Comparison of ENCODE assay signal across 1 cellular context in genomic region chr16:75052481-75053211, GRCh38.
TF ChIP-seq lines count a peak whose summit lies in the region.

No MANE protein-coding gene starts in this region.

TF ChIP-seq in K562, 482 proteins besides CTCF, POLR2A, EP300 and RAD21:
- TF ChIP-seq ZC3H4 (CRISPR knock-in tag; IDR thresholded peaks at IDR 0.05; ENCODE audit: borderline replicate concordance) (no peak), TEAD2 (tag; IDR thresholded peaks at IDR 0.05) (no peak), SREBF2 (CRISPR knock-in tag; IDR thresholded peaks at IDR 0.05) (no peak), MLLT1 (IDR thresholded peaks at IDR 0.05) (peak in 1 of 2 experiments; percentile 81; a peak in 2 of 4 replicates), PHF20 (IDR thresholded peaks at IDR 0.05; ENCODE audit: partially characterized antibody) (no peak)
